Comparison of ENCODE assay signal across 23 cellular contexts in genomic region chrX:132744470-132744869, GRCh38.
"Had no signal": no experiment of that assay in that cellular context is flagged by ENCODE, and none has a peak within 500 bp of the region (broad histone marks: within the 10 kb centered on the region; RNA-seq: fewer than 3 reads in every experiment).

No MANE protein-coding gene starts in this region.

- FAIRE-seq: astrocyte had no signal

- H3K27me3 Mint-ChIP-seq: activated naive CD8-positive, alpha-beta T cell; brain; central memory CD8-positive, alpha-beta T cell had no signal

- H3K9me3 Mint-ChIP-seq: brain; central memory CD8-positive, alpha-beta T cell; T-helper 1 cell treated with Interleukin-12 subunit alpha and Interleukin-12 subunit beta and Interleukin-4 antibody, amounts not matched to agents 30 μg/mL and 1 μg/mL, for 36 hours; WTC11 had no signal

- H2AFZ ChIP-seq: PC-9 had no signal

- ATAC-seq: WTC11 had no signal

- DNase-seq: activated CD4-positive, alpha-beta T cell treated with anti-CD3 and anti-CD28 coated beads for 48 hours; activated CD4-positive, alpha-beta T cell treated with anti-CD3 and anti-CD28 coated beads, Interleukin-2, amount 50 U/mL, for 4 hours; activated CD4-positive, CD25-positive, alpha-beta regulatory T cell treated with anti-CD3 and anti-CD28 coated beads, Interleukin-2, amount 50 U/mL, for 72 hours; activated CD8-positive, alpha-beta memory T cell treated with anti-CD3 and anti-CD28 coated beads, Interleukin-2, amount 50 U/mL, for 4 hours; activated effector memory CD4-positive, alpha-beta T cell treated with anti-CD3 and anti-CD28 coated beads, Interleukin-2, amount 50 U/mL, for 16 hours; activated naive CD4-positive, alpha-beta T cell treated with Interleukin-2 at 50 U/mL for 16 hours; activated T-cell treated with anti-CD3 and anti-CD28 coated beads, Interleukin-2, amount 50 U/mL, for 1 hour; amygdala; Kasumi-1; NCI-H1105 treated with DMSO at 0.1 percent for 48 hours; NCI-H1436 treated with DMSO at 0.1 percent for 48 hours; NCI-H187; NCI-H2081; NCI-H510A treated with DMSO at 0.1 percent for 48 hours; NCI-H69; PC-9; SHP77 treated with DMSO at 0.1 percent for 48 hours had no signal

- H3K4me3 Mint-ChIP-seq: activated naive CD8-positive, alpha-beta T cell; brain; central memory CD8-positive, alpha-beta T cell; T-helper 1 cell treated with Interleukin-12 subunit alpha and Interleukin-12 subunit beta and Interleukin-4 antibody, amounts not matched to agents 30 μg/mL and 1 μg/mL, for 36 hours; WTC11 had no signal

- H3K27ac Mint-ChIP-seq: activated naive CD8-positive, alpha-beta T cell; T-helper 1 cell treated with Interleukin-12 subunit alpha and Interleukin-12 subunit beta and Interleukin-4 antibody, amounts not matched to agents 30 μg/mL and 1 μg/mL, for 36 hours; WTC11 had no signal

- H3K4me3 ChIP-seq: PC-9 had no signal

- H3K27ac ChIP-seq: PC-9 had no signal

- H3K4me2 ChIP-seq: PC-9 had no signal

- H3K36me3 Mint-ChIP-seq: activated naive CD8-positive, alpha-beta T cell; WTC11 had no signal
